30 cellular contexts compared by ENCODE assay signal in genomic region chr1:75305051-75305450, GRCh38.
"Had no signal": no experiment of that assay in that cellular context is flagged by ENCODE, and none has a peak within 500 bp of the region (broad histone marks: within the 10 kb centered on the region; RNA-seq: fewer than 3 reads in every experiment).

No MANE protein-coding gene starts in this region.

- DNase-seq: naive B cell; naive thymus-derived CD8-positive, alpha-beta T cell; occipital lobe; pancreas; retina; right cardiac atrium; right lobe of liver; spleen; stimulated activated CD4-positive, alpha-beta T cell treated with anti-CD3 and anti-CD28 coated beads, Interleukin-12 subunit alpha, Interleukin-12 subunit beta, amount 100 ng/mL, for 4 hours; stimulated activated CD4-positive, alpha-beta T cell treated with anti-CD3 and anti-CD28 coated beads, Interleukin-1b, Interleukin-23, amount 100 ng/mL, for 48 hours; stimulated activated CD4-positive, alpha-beta T cell treated with anti-CD3 and anti-CD28 coated beads, Interleukin-4, amount 100 ng/mL, for 1 hour; stimulated activated CD4-positive, alpha-beta T cell treated with anti-CD3 and anti-CD28 coated beads, Interleukin-4, amount 100 ng/mL, for 4 hours; stimulated activated CD8-positive, alpha-beta memory T cell treated with anti-CD3 and anti-CD28 coated beads, Interleukin-4, amount 100 ng/mL, for 48 hours; stimulated activated naive CD4-positive, alpha-beta T cell; stimulated activated naive CD8-positive, alpha-beta T cell treated with anti-CD3 and anti-CD28 coated beads, Interleukin-15, amount 100 ng/mL, for 72 hours; stimulated activated naive CD8-positive, alpha-beta T cell treated with anti-CD3 and anti-CD28 coated beads, Interleukin-15, Interleukin-2, amounts not matched to agents 100 U/mL and 50 U/mL, for 24 hours; substantia nigra; testis; tibial artery; transverse colon; upper lobe of right lung; uterus had no signal

- H3K27me3 Mint-ChIP-seq: naive B cell; naive thymus-derived CD8-positive, alpha-beta T cell; stimulated activated memory B cell treated with anti-CD40 and anti-IgM and Interleukin-4, amounts not matched to agents 10 μg/mL and 1 μg/mL and 100 μg/mL, for 72 hours; stimulated activated naive CD8-positive, alpha-beta T cell treated with anti-CD3 and anti-CD28 coated beads, Interleukin-15, amount 100 ng/mL, for 72 hours; type B pancreatic cell had no signal

- H3K4me1 ChIP-seq: pancreas, prostate gland, right lobe of liver, spleen, suprapubic skin, testis, tibial artery, transverse colon, upper lobe of right lung, uterus had no signal

- H3K4me1 Mint-ChIP-seq: naive B cell; naive thymus-derived CD8-positive, alpha-beta T cell; nephron; stimulated activated memory B cell treated with anti-CD40 and anti-IgM and Interleukin-4, amounts not matched to agents 10 μg/mL and 1 μg/mL and 100 μg/mL, for 72 hours; stimulated activated naive CD8-positive, alpha-beta T cell treated with anti-CD3 and anti-CD28 coated beads, Interleukin-15, amount 100 ng/mL, for 72 hours had no signal

- H3K4me3 Mint-ChIP-seq: naive B cell; naive thymus-derived CD8-positive, alpha-beta T cell; nephron; neural progenitor cell; stimulated activated memory B cell treated with anti-CD40 and anti-IgM and Interleukin-4, amounts not matched to agents 10 μg/mL and 1 μg/mL and 100 μg/mL, for 72 hours; stimulated activated naive CD8-positive, alpha-beta T cell treated with anti-CD3 and anti-CD28 coated beads, Interleukin-15, amount 100 ng/mL, for 72 hours; type B pancreatic cell had no signal

- H3K9me3 Mint-ChIP-seq: naive B cell; nephron; neural progenitor cell; stimulated activated memory B cell treated with anti-CD40 and anti-IgM and Interleukin-4, amounts not matched to agents 10 μg/mL and 1 μg/mL and 100 μg/mL, for 72 hours; stimulated activated naive CD8-positive, alpha-beta T cell treated with anti-CD3 and anti-CD28 coated beads, Interleukin-15, amount 100 ng/mL, for 72 hours; type B pancreatic cell had no signal

- H3K4me3 ChIP-seq: neural progenitor cell, pancreas, prostate gland, right lobe of liver, skin epidermis, smooth muscle cell, spleen, suprapubic skin, testis, tibial artery, transverse colon, upper lobe of right lung, uterus had no signal

- H3K27ac ChIP-seq: neural progenitor cell, pancreas, prostate gland, right lobe of liver, skin epidermis, spleen, suprapubic skin, testis, tibial artery, transverse colon, upper lobe of right lung, uterus had no signal

- H3K27ac Mint-ChIP-seq: naive B cell; naive thymus-derived CD8-positive, alpha-beta T cell; nephron; neural progenitor cell; stimulated activated memory B cell treated with anti-CD40 and anti-IgM and Interleukin-4, amounts not matched to agents 10 μg/mL and 1 μg/mL and 100 μg/mL, for 72 hours; stimulated activated naive CD8-positive, alpha-beta T cell treated with anti-CD3 and anti-CD28 coated beads, Interleukin-15, amount 100 ng/mL, for 72 hours; type B pancreatic cell had no signal

- H3K36me3 Mint-ChIP-seq: naive B cell; naive thymus-derived CD8-positive, alpha-beta T cell; neural progenitor cell; stimulated activated memory B cell treated with anti-CD40 and anti-IgM and Interleukin-4, amounts not matched to agents 10 μg/mL and 1 μg/mL and 100 μg/mL, for 72 hours; type B pancreatic cell had no signal

- H3K27me3 ChIP-seq: neural progenitor cell, pancreas, right lobe of liver, spleen, suprapubic skin, testis, tibial artery, transverse colon, upper lobe of right lung, uterus had no signal

- ATAC-seq: naive thymus-derived CD8-positive, alpha-beta T cell; pancreas; right cardiac atrium; right lobe of liver; stimulated activated memory B cell treated with anti-CD40 and anti-IgM and Interleukin-4, amounts not matched to agents 10 μg/mL and 1 μg/mL and 100 μg/mL, for 72 hours; stimulated activated naive CD8-positive, alpha-beta T cell treated with anti-CD3 and anti-CD28 coated beads, Interleukin-15, amount 100 ng/mL, for 72 hours; stimulated activated naive CD8-positive, alpha-beta T cell treated with anti-CD3 and anti-CD28 coated beads, Interleukin-15, Interleukin-2, amounts not matched to agents 100 U/mL and 50 U/mL, for 24 hours; upper lobe of right lung had no signal

- H3K36me3 ChIP-seq: neural progenitor cell, pancreas, prostate gland, right lobe of liver, spleen, suprapubic skin, tibial artery, transverse colon, upper lobe of right lung, uterus had no signal

- H3K9me3 ChIP-seq: pancreas, prostate gland, right lobe of liver, spleen, suprapubic skin, testis, tibial artery, transverse colon, upper lobe of right lung, uterus had no signal
